In genomic region chr20:49851991-49852390, GRCh38 we compare ENCODE assay signal across 18 cellular contexts. TPM values are rescaled to one million over a fixed set of nuclear protein-coding genes. Genes with fewer than 3 reads are reported as not detected.
DNase-seq lines count a peak whose midpoint lies in the region; ATAC-seq and TF ChIP-seq lines count a peak whose summit lies in the region.
"Had no signal": no experiment of that assay in that cellular context is flagged by ENCODE, and none has a peak within 500 bp of the region (broad histone marks: within the 10 kb centered on the region; RNA-seq: fewer than 3 reads in every experiment).

No MANE protein-coding gene starts in this region.

- H3K36me3 Mint-ChIP-seq in activated CD8-positive, alpha-beta T cell treated with anti-CD3 and anti-CD28 coated beads, Interleukin-2, amount 10 ng/mL, durations not matched to agents 7 days and 5 days (ENCODE audit: low read depth), result peaks cover 31% of the 10 kb centered on the region
- peaks cover 28% of the 10 kb centered on the region for H3K36me3 Mint-ChIP-seq in activated CD8-positive, alpha-beta T cell treated with anti-CD3 and anti-CD28 coated beads for 36 hours (ENCODE audit: low read depth)

- H3K4me2 ChIP-seq in hepatocyte, result no peak overlapping the region

- H3K27ac Mint-ChIP-seq in activated CD8-positive, alpha-beta T cell treated with anti-CD3 and anti-CD28 coated beads, Interleukin-2, amount 10 ng/mL, durations not matched to agents 7 days and 5 days, result peak overlapping the region; percentile 41
- no peak overlapping the region for H3K27ac Mint-ChIP-seq in activated CD8-positive, alpha-beta T cell treated with anti-CD3 and anti-CD28 coated beads for 36 hours
- H3K27ac Mint-ChIP-seq: activated CD4-positive, alpha-beta T cell treated with anti-CD3 and anti-CD28 coated beads for 36 hours; activated naive CD8-positive, alpha-beta T cell treated with anti-CD3 and anti-CD28 coated beads, Interleukin-2, amount 50 U/mL, for 24 hours had no signal

- no peak for TF ChIP-seq CTCF in activated CD8-positive, alpha-beta T cell treated with anti-CD3 and anti-CD28 coated beads for 36 hours (IDR thresholded peaks at IDR 0.05)
- TF ChIP-seq CTCF in hepatocyte (IDR thresholded peaks at IDR 0.05; ENCODE audit: poor library complexity), result no peak

- no peak overlapping the region for H3K4me3 Mint-ChIP-seq in activated CD8-positive, alpha-beta T cell treated with anti-CD3 and anti-CD28 coated beads, Interleukin-2, amount 10 ng/mL, durations not matched to agents 7 days and 5 days
- H3K4me3 Mint-ChIP-seq in activated CD8-positive, alpha-beta T cell treated with anti-CD3 and anti-CD28 coated beads for 36 hours, result no peak overlapping the region
- H3K4me3 Mint-ChIP-seq: activated CD4-positive, alpha-beta T cell treated with anti-CD3 and anti-CD28 coated beads for 36 hours; activated naive CD8-positive, alpha-beta T cell treated with anti-CD3 and anti-CD28 coated beads, Interleukin-2, amount 50 U/mL, for 24 hours; activated T-cell treated with anti-CD3 and anti-CD28 coated beads, Interleukin-2, amount 50 U/mL, for 72 hours had no signal

- H3K9me3 Mint-ChIP-seq in activated CD8-positive, alpha-beta T cell treated with anti-CD3 and anti-CD28 coated beads, Interleukin-2, amount 10 ng/mL, durations not matched to agents 7 days and 5 days (ENCODE audit: insufficient read depth), result no peaks in the 10 kb centered on the region
- no peaks in the 10 kb centered on the region for H3K9me3 Mint-ChIP-seq in activated CD8-positive, alpha-beta T cell treated with anti-CD3 and anti-CD28 coated beads for 36 hours
- H3K9me3 Mint-ChIP-seq: activated naive CD8-positive, alpha-beta T cell treated with anti-CD3 and anti-CD28 coated beads, Interleukin-2, amount 50 U/mL, for 24 hours; activated T-cell treated with anti-CD3 and anti-CD28 coated beads, Interleukin-2, amount 50 U/mL, for 72 hours had no signal

- no peak for DNase-seq in activated CD8-positive, alpha-beta T cell treated with anti-CD3 and anti-CD28 coated beads, Interleukin-2, amount 10 ng/mL, durations not matched to agents 7 days and 5 days
- no peak for DNase-seq in activated CD8-positive, alpha-beta T cell treated with anti-CD3 and anti-CD28 coated beads for 36 hours
- DNase-seq in head of caudate nucleus (peak in 36 of 42 donors; percentile 14 to 83 (median 56)), occipital lobe (lab: John Stamatoyannopoulos, UW) (peak; percentile 12), aorta (peak; percentile 77 to 82), SK-N-DZ (ENCODE audit: low spot score) (no peak), hepatocyte (ENCODE audit: low spot score) (no peak)
- DNase-seq: activated CD4-positive, alpha-beta T cell treated with anti-CD3 and anti-CD28 coated beads for 36 hours; activated naive CD8-positive, alpha-beta T cell treated with anti-CD3 and anti-CD28 coated beads, Interleukin-2, amount 50 U/mL, for 24 hours; activated T-cell treated with anti-CD3 and anti-CD28 coated beads, Interleukin-2, amount 50 U/mL, for 72 hours; DMS79 treated with DMSO at 0.1 percent for 48 hours; Karpas-422; NCI-H1436; NCI-H446; SIG-M5; T1000 had no signal

- CTCF ChIA-PET in activated CD8-positive, alpha-beta T cell treated with anti-CD3 and anti-CD28 coated beads, Interleukin-2, amount 10 ng/mL, durations not matched to agents 7 days and 5 days (lab: Charles Lee), result no interaction called here
- CTCF ChIA-PET in activated CD8-positive, alpha-beta T cell treated with anti-CD3 and anti-CD28 coated beads for 36 hours (lab: Charles Lee), result interaction anchor here (1.2 to 2.1 kb wide), 2 partner anchors 37 to 243 kb away, joined by 3 to 5 read pairs; no protein-coding TSS in a partner anchor

- no peak overlapping the region for H2AFZ ChIP-seq in hepatocyte

- H3K27me3 Mint-ChIP-seq in activated CD8-positive, alpha-beta T cell treated with anti-CD3 and anti-CD28 coated beads, Interleukin-2, amount 10 ng/mL, durations not matched to agents 7 days and 5 days (ENCODE audit: low read depth), result no peaks in the 10 kb centered on the region
- H3K27me3 Mint-ChIP-seq in activated CD8-positive, alpha-beta T cell treated with anti-CD3 and anti-CD28 coated beads for 36 hours, result no peaks in the 10 kb centered on the region
- H3K27me3 Mint-ChIP-seq: activated CD4-positive, alpha-beta T cell treated with anti-CD3 and anti-CD28 coated beads for 36 hours; activated naive CD8-positive, alpha-beta T cell treated with anti-CD3 and anti-CD28 coated beads, Interleukin-2, amount 50 U/mL, for 24 hours had no signal

- ATAC-seq in activated CD8-positive, alpha-beta T cell treated with anti-CD3 and anti-CD28 coated beads, Interleukin-2, amount 10 ng/mL, durations not matched to agents 7 days and 5 days, result no peak
- ATAC-seq in activated CD8-positive, alpha-beta T cell treated with anti-CD3 and anti-CD28 coated beads for 36 hours, result no peak
- ATAC-seq in aorta (ENCODE audit: low FRiP score) (peak; percentile 83), HG02938 (IDR thresholded peaks at IDR 0.05; ENCODE audit: unreplicated experiment) (no peak)
- ATAC-seq: activated CD4-positive, alpha-beta T cell treated with anti-CD3 and anti-CD28 coated beads for 36 hours; activated naive CD8-positive, alpha-beta T cell treated with anti-CD3 and anti-CD28 coated beads, Interleukin-2, amount 50 U/mL, for 24 hours; activated T-cell treated with anti-CD3 and anti-CD28 coated beads, Interleukin-2, amount 50 U/mL, for 72 hours had no signal

- WGBS in aorta, 2 donors, result 8 to 14% methylated on average over 7 of the region's 7 CpGs
- WGBS in hepatocyte (ENCODE audit: low lambda C conversion rate, missing lambda C conversion rate), result 90% methylated on average over 7 of the region's 7 CpGs

- no peaks in the 10 kb centered on the region for H4K20me1 ChIP-seq in hepatocyte (ENCODE audit: insufficient read depth, poor library complexity, severe bottlenecking)

- no peaks in the 10 kb centered on the region for H3K79me2 ChIP-seq in hepatocyte

- H3K9me3 ChIP-seq in aorta (ENCODE audit: control insufficient read depth, low read length) (no peaks in the 10 kb centered on the region), hepatocyte (ENCODE audit: low read depth) (no peaks in the 10 kb centered on the region)
- H3K9me3 ChIP-seq: suprapubic skin had no signal

- H3K9me2 ChIP-seq in hepatocyte (replicated peaks; ENCODE audit: insufficient read depth), result no peaks in the 10 kb centered on the region

- H3K4me3 ChIP-seq in aorta (ENCODE audit: low read length in 2 of 2) (no peak overlapping the region), hepatocyte (no peak overlapping the region)
- H3K4me3 ChIP-seq: suprapubic skin had no signal

- H3K27me3 ChIP-seq in aorta (ENCODE audit: control insufficient read depth in 1 of 2, insufficient read depth in 2 of 2, low read length in 1 of 2) (no peaks in the 10 kb centered on the region), hepatocyte (no peaks in the 10 kb centered on the region)
- H3K27me3 ChIP-seq: suprapubic skin had no signal

- H3K4me1 ChIP-seq in aorta (ENCODE audit: control insufficient read depth in 1 of 2, insufficient read depth in 2 of 2, low read length in 2 of 2) (peaks cover 3 to 14% of the 10 kb centered on the region in 2 donors), hepatocyte (ENCODE audit: insufficient read depth) (peaks cover 10% of the 10 kb centered on the region)

- POLR2A ChIA-PET in activated CD8-positive, alpha-beta T cell treated with anti-CD3 and anti-CD28 coated beads, Interleukin-2, amount 10 ng/mL, durations not matched to agents 7 days and 5 days (lab: Charles Lee), result no interaction called here
- POLR2A ChIA-PET in activated CD8-positive, alpha-beta T cell treated with anti-CD3 and anti-CD28 coated beads for 36 hours (lab: Charles Lee), result no interaction called here

- no peaks in the 10 kb centered on the region for H3K36me3 ChIP-seq in aorta (ENCODE audit: control insufficient read depth in 1 of 2, insufficient read depth in 2 of 2, low read length in 1 of 2)
- no peaks in the 10 kb centered on the region for H3K36me3 ChIP-seq in hepatocyte (replicated peaks; ENCODE audit: insufficient read depth, low read depth)

- peak overlapping the region in 1 of 2 donors; percentile 96 for H3K27ac ChIP-seq in aorta (ENCODE audit: low read depth in 1 of 2, low read length in 2 of 2)
- H3K27ac ChIP-seq in hepatocyte, result no peak overlapping the region

- intact Hi-C loops in activated CD8-positive, alpha-beta T cell treated with anti-CD3 and anti-CD28 coated beads for 36 hours (cut with micrococcal nuclease), result no loop called here
- intact Hi-C loops in head of caudate nucleus (cut with DNase I) (loop anchor here (5.0 kb wide), 1 partner anchor 35 kb away; no protein-coding TSS in a partner anchor), aorta (cut with DNase I) (loop anchor here (1.0 to 5.0 kb wide), 3 partner anchors 24 to 240 kb away; no protein-coding TSS in a partner anchor)

- H3K4me1 Mint-ChIP-seq in activated CD8-positive, alpha-beta T cell treated with anti-CD3 and anti-CD28 coated beads, Interleukin-2, amount 10 ng/mL, durations not matched to agents 7 days and 5 days (ENCODE audit: low read depth), result peaks cover 13% of the 10 kb centered on the region
- no peaks in the 10 kb centered on the region for H3K4me1 Mint-ChIP-seq in activated CD8-positive, alpha-beta T cell treated with anti-CD3 and anti-CD28 coated beads for 36 hours (ENCODE audit: low read depth)

RNA-seq across cellular contexts. Expression of gene SLC9A8, which starts 39.4 kb away (rescaled TPM):
- total RNA-seq in activated CD8-positive, alpha-beta T cell treated with anti-CD3 and anti-CD28 coated beads, Interleukin-2, amount 10 ng/mL, durations not matched to agents 7 days and 5 days, result 10 to 100 TPM; 19.4 to 20.5 TPM
- total RNA-seq in activated CD8-positive, alpha-beta T cell treated with anti-CD3 and anti-CD28 coated beads for 36 hours, result 10 to 100 TPM in 1 of 2 experiments, 1 to 10 TPM in 1; 9.4 to 11.3 TPM
- total RNA-seq in occipital lobe, result 6.1 TPM
- total RNA-seq in aorta, result 10 to 100 TPM; 12.5 to 14.6 TPM
- 10 to 100 TPM in 1 of 2 donors, 1 to 10 TPM in 1; 2.8 to 10.6 TPM for polyA plus RNA-seq in aorta
- polyA plus RNA-seq in SK-N-DZ (2014; cell fraction: cytosol; rRNA removed), result 6.4 and 7.0 TPM in 2 replicates
- polyA plus RNA-seq in SK-N-DZ (2014; cell fraction: nucleus; rRNA removed), result 14.4 and 19.5 TPM in 2 replicates
- 6.7 and 10.4 TPM in 2 replicates for total RNA-seq in hepatocyte
- 4.9 and 8.2 TPM in 2 replicates for polyA plus RNA-seq in hepatocyte

Comparison
In these comparisons a context has a peak if more than half of its experiments do, and no peak if none do; other contexts are left out.
1. DNase-seq: peak in head of caudate nucleus (36 of 42), occipital lobe (single experiment) and aorta (2 of 2); none in activated CD8-positive, alpha-beta T cell treated with anti-CD3 and anti-CD28 coated beads, Interleukin-2, amount 10 ng/mL, durations not matched to agents 7 days and 5 days (single experiment), activated CD8-positive, alpha-beta T cell treated with anti-CD3 and anti-CD28 coated beads for 36 hours (single experiment), SK-N-DZ (single experiment) and hepatocyte (single experiment).